Comparison of ENCODE assay signal across 8 cellular contexts in genomic region chrX:53441531-53442321, GRCh38. TPM values are rescaled to one million over a fixed set of nuclear protein-coding genes. Genes with fewer than 3 reads are reported as not detected.
DNase-seq lines count a peak whose midpoint lies in the region; ATAC-seq and TF ChIP-seq lines count a peak whose summit lies in the region.

No MANE protein-coding gene starts in this region.

- H3K4me1 ChIP-seq in DOHH2 (ENCODE audit: control insufficient read depth, low read length) (peaks cover 10% of the 10 kb centered on the region), HCT116 (ENCODE audit: control insufficient read depth in 1 of 2, insufficient read depth in 2 of 2, low read length in 2 of 2) (peaks cover 7 to 20% of the 10 kb centered on the region in 2 experiments; a peak in 3 of 4 replicates), adrenal gland (replicated peaks in 1 of 2) (peaks cover 5 to 17% of the 10 kb centered on the region in 2 donors), left ventricle myocardium inferior (peaks cover 13% of the 10 kb centered on the region), prostate gland (replicated peaks) (no peaks in the 10 kb centered on the region), urinary bladder (ENCODE audit: insufficient read depth) (no peaks in the 10 kb centered on the region)

- TF ChIP-seq POLR2A in HCT116 (IDR thresholded peaks at IDR 0.05; ENCODE audit: borderline replicate concordance, extremely low read depth, insufficient read depth, insufficient read length) (peak; percentile 39), adrenal gland (IDR thresholded peaks at IDR 0.05) (peak; percentile 32 to 66), prostate gland (IDR thresholded peaks at IDR 0.05) (no peak)

- H3K27me3 ChIP-seq in DOHH2 (ENCODE audit: control insufficient read depth, low read length) (no peaks in the 10 kb centered on the region), HCT116 (ENCODE audit: insufficient read depth, low read length) (no peaks in the 10 kb centered on the region), SU-DHL-6 (ENCODE audit: low read length) (no peaks in the 10 kb centered on the region), adrenal gland (no peaks in the 10 kb centered on the region), left ventricle myocardium inferior (ENCODE audit: low read depth) (no peaks in the 10 kb centered on the region), prostate gland (replicated peaks; ENCODE audit: insufficient read depth) (no peaks in the 10 kb centered on the region)

- intact Hi-C loops in HCT116 (cut with micrococcal nuclease) (no loop called here), adrenal gland (cut with DNase I) (loop anchor here in 1 of 2 donors (10.0 kb wide), 1 partner anchor 117 kb away; no protein-coding TSS in a partner anchor), left ventricle myocardium inferior (cut with micrococcal nuclease) (no loop called here), prostate gland (cut with DNase I) (no loop called here)

- H3K9ac ChIP-seq in HCT116 (ENCODE audit: low read length) (peak overlapping the region; percentile 62), SU-DHL-6 (ENCODE audit: low read length) (peak overlapping the region; percentile 59)

- POLR2A ChIA-PET in HCT116 (lab: Charles Lee), result no interaction called here

- no peak for TF ChIP-seq RAD21 in HCT116 (IDR thresholded peaks at IDR 0.05; ENCODE audit: low read depth)

- H3K9me2 ChIP-seq in DOHH2 (replicated peaks; ENCODE audit: control insufficient read depth, low read length), result no peaks in the 10 kb centered on the region
- no peaks in the 10 kb centered on the region for H3K9me2 ChIP-seq in HCT116 (ENCODE audit: insufficient read depth)
- H3K9me2 ChIP-seq in SU-DHL-6 (replicated peaks; ENCODE audit: insufficient read depth, low read length), result no peaks in the 10 kb centered on the region

- H2AFZ ChIP-seq in HCT116 (ENCODE audit: low read depth, low read length, poor library complexity, severe bottlenecking) (no peak overlapping the region), SU-DHL-6 (ENCODE audit: low read depth, low read length, severe bottlenecking) (peak overlapping the region; percentile 78)

- ATAC-seq in HCT116, result peak; percentile 88

- TF ChIP-seq CTCF in DOHH2 (IDR thresholded peaks at IDR 0.05; ENCODE audit: low read depth, low read length, poor library complexity, severe bottlenecking) (no peak), HCT116 (IDR thresholded peaks at IDR 0.05 in 2 of 3, conservative IDR thresholded peaks at IDR 0.05 in 1 of 3; ENCODE audit: borderline replicate concordance in 1 of 3, insufficient read depth in 1 of 3, low read depth in 2 of 3, low read length in 2 of 3) (no peak), SU-DHL-6 (IDR thresholded peaks at IDR 0.05; ENCODE audit: insufficient read depth, low read length, poor library complexity, severe bottlenecking) (no peak), adrenal gland (IDR thresholded peaks at IDR 0.05) (no peak), left ventricle myocardium inferior (IDR thresholded peaks at IDR 0.05; ENCODE audit: borderline replicate concordance) (no peak), prostate gland (IDR thresholded peaks at IDR 0.05) (no peak)

- DNase-seq in HCT116 (ENCODE audit: low read depth, low spot score) (peak; percentile 71), NCI-H1092 (lab: John Stamatoyannopoulos, UW) (peak; percentile 92), adrenal gland (peak; percentile 83 to 91 (median 88)), left ventricle myocardium inferior (peak; percentile 83), prostate gland (ENCODE audit: low spot score) (peak; percentile 51)

- H3K27ac ChIP-seq in DOHH2 (ENCODE audit: low read depth, low read length) (no peak overlapping the region), HCT116 (ENCODE audit: low read depth, low read length) (peak overlapping the region; percentile 75), SU-DHL-6 (ENCODE audit: low read depth, low read length) (peak overlapping the region; percentile 15; the same call in 1 of the 2 replicates), adrenal gland (peak overlapping the region; percentile 72 to 91 (median 80)), left ventricle myocardium inferior (replicated peaks) (peak overlapping the region; percentile 52), prostate gland (peak overlapping the region in 1 of 2 donors; percentile 36), urinary bladder (ENCODE audit: low read depth) (no peak overlapping the region)

- BruUV-seq in HCT116 (replicated peaks; lab: Mats Ljungman, UMichigan), result TSS peak; percentile 82

- H3F3A ChIP-seq in DOHH2 (ENCODE audit: control insufficient read depth, insufficient read depth), result no peaks in the 10 kb centered on the region
- H3F3A ChIP-seq in SU-DHL-6 (ENCODE audit: insufficient read depth), result no peaks in the 10 kb centered on the region

- H4K20me1 ChIP-seq in DOHH2 (ENCODE audit: control insufficient read depth, insufficient read depth, low read depth, low read length), result no peaks in the 10 kb centered on the region
- H4K20me1 ChIP-seq in HCT116 (ENCODE audit: insufficient read depth), result no peaks in the 10 kb centered on the region
- H4K20me1 ChIP-seq in SU-DHL-6 (ENCODE audit: low read depth, low read length), result no peaks in the 10 kb centered on the region

- H3K79me2 ChIP-seq in DOHH2 (ENCODE audit: control insufficient read depth, low read length), result no peaks in the 10 kb centered on the region
- no peaks in the 10 kb centered on the region for H3K79me2 ChIP-seq in HCT116 (ENCODE audit: insufficient read depth, low read length)
- no peaks in the 10 kb centered on the region for H3K79me2 ChIP-seq in SU-DHL-6 (ENCODE audit: insufficient read depth, low read length)

- H3K4me3 ChIP-seq in DOHH2 (ENCODE audit: low read length) (peak overlapping the region; percentile 81), HCT116 (replicated peaks in 1 of 2; ENCODE audit: low read depth in 1 of 2, low read length in 2 of 2) (peak overlapping the region; percentile 51 to 62), SU-DHL-6 (ENCODE audit: insufficient read depth, low read length, poor library complexity, severe bottlenecking) (peak overlapping the region; percentile 60), adrenal gland (peak overlapping the region in 2 of 4 donors; percentile 27 to 43), left ventricle myocardium inferior (peak overlapping the region; percentile 63), prostate gland (peak overlapping the region; percentile 4 to 19), urinary bladder (ENCODE audit: low read depth, low read length) (peak overlapping the region; percentile 26)

- RAD21 ChIA-PET in HCT116 (lab: Charles Lee; ENCODE audit: low non-redundant PET in 1 of 2, low total read pairs in 2 of 2, uncharacterized antibody in 2 of 2, unreplicated experiment in 2 of 2), result no interaction called here

- no peaks in the 10 kb centered on the region for H3K36me3 ChIP-seq in DOHH2 (ENCODE audit: control insufficient read depth, low read length)
- no peaks in the 10 kb centered on the region for H3K36me3 ChIP-seq in HCT116 (ENCODE audit: control insufficient read depth in 1 of 2, insufficient read depth in 2 of 2, low read length in 2 of 2)
- no peaks in the 10 kb centered on the region for H3K36me3 ChIP-seq in SU-DHL-6 (ENCODE audit: low read length)
- H3K36me3 ChIP-seq in adrenal gland (replicated peaks in 1 of 2), result no peaks in the 10 kb centered on the region
- H3K36me3 ChIP-seq in left ventricle myocardium inferior, result no peaks in the 10 kb centered on the region
- H3K36me3 ChIP-seq in prostate gland, result no peaks in the 10 kb centered on the region
- H3K36me3 ChIP-seq in urinary bladder (ENCODE audit: insufficient read depth), result no peaks in the 10 kb centered on the region

- H3K4me2 ChIP-seq in DOHH2 (ENCODE audit: low read length) (peak overlapping the region; percentile 76), HCT116 (ENCODE audit: low read length) (peak overlapping the region; percentile 82), SU-DHL-6 (ENCODE audit: low read depth, low read length, poor library complexity, severe bottlenecking) (peak overlapping the region; percentile 75)

- 0 to 30% (median 6%) methylated on average over 5 to 44 of the region's 44 CpGs for WGBS in adrenal gland, 4 donors
- WGBS in prostate gland, result 12% methylated on average over 22 of the region's 44 CpGs
- 7% methylated on average over 44 of the region's 44 CpGs for WGBS in urinary bladder

- CTCF ChIA-PET in HCT116 (lab: Charles Lee), result interaction anchor here (1.1 kb wide), 1 partner anchor 159 kb away, joined by 3 read pairs; no protein-coding TSS in a partner anchor

- H3K9me3 ChIP-seq in DOHH2 (ENCODE audit: control insufficient read depth, insufficient read depth, low read length), result no peaks in the 10 kb centered on the region
- H3K9me3 ChIP-seq in HCT116 (ENCODE audit: control insufficient read depth in 1 of 2, insufficient read depth in 1 of 2, low read depth in 1 of 2, low read length in 2 of 2), result no peaks in the 10 kb centered on the region
- H3K9me3 ChIP-seq in SU-DHL-6 (ENCODE audit: insufficient read depth, low read length), result no peaks in the 10 kb centered on the region
- no peaks in the 10 kb centered on the region for H3K9me3 ChIP-seq in adrenal gland (replicated peaks in 1 of 3)
- no peaks in the 10 kb centered on the region for H3K9me3 ChIP-seq in left ventricle myocardium inferior (replicated peaks)
- no peaks in the 10 kb centered on the region for H3K9me3 ChIP-seq in prostate gland

TF ChIP-seq in HCT116, 20 proteins besides CTCF, POLR2A, EP300 and RAD21:
- TF ChIP-seq TCF7L2 (IDR thresholded peaks at IDR 0.05; ENCODE audit: borderline replicate concordance, extremely low read depth, insufficient read depth, insufficient read length) (no peak), POLR2AphosphoS5 (IDR thresholded peaks at IDR 0.05; ENCODE audit: low read depth, low read length) (peak; percentile 71)

RNA-seq across cellular contexts. Expression of gene HSD17B10, which starts 7.6 kb away (rescaled TPM):
- total RNA-seq in HCT116 (2021; ENCODE audit: unreplicated experiment) (94.4 TPM), adrenal gland (100 to 1,000 TPM; 102 to 172 (median 138) TPM), left ventricle myocardium inferior (109 TPM), prostate gland (10 to 100 TPM; 70.6 to 83.4 TPM), urinary bladder (28.7 TPM)
- polyA plus RNA-seq in HCT116 (2012), result 112 and 116 TPM in 2 replicates
- polyA plus RNA-seq in adrenal gland (100 to 1,000 TPM in 2 of 3 donors, 10 to 100 TPM in 1; 64.5 to 177 (median 139) TPM), urinary bladder (90.4 TPM)

RNA-seq across cellular contexts. Expression of gene RIBC1, which starts 19.1 kb away (rescaled TPM):
- total RNA-seq in HCT116 (2021; ENCODE audit: unreplicated experiment), result 0.61 TPM
- 0.54 and 0.91 TPM in 2 replicates for polyA plus RNA-seq in HCT116 (2012)
- 1 to 10 TPM in 7 of 8 donors, under 1 TPM in 1; 0.18 to 6.6 (median 3.6) TPM for total RNA-seq in adrenal gland
- polyA plus RNA-seq in adrenal gland, result 1 to 10 TPM; 1.9 to 8.6 (median 7.6) TPM
- total RNA-seq in left ventricle myocardium inferior, result 0.49 TPM
- 1 to 10 TPM; 3.0 to 5.4 TPM for total RNA-seq in prostate gland
- total RNA-seq in urinary bladder, result 0.32 TPM
- 1.3 TPM for polyA plus RNA-seq in urinary bladder

RNA-seq across cellular contexts. Expression of gene SMC1A, which starts 19.3 kb away (rescaled TPM):
- total RNA-seq in HCT116 (2021; ENCODE audit: unreplicated experiment) (88.3 TPM), adrenal gland (10 to 100 TPM; 21.4 to 51.6 (median 44.9) TPM), left ventricle myocardium inferior (35.9 TPM), prostate gland (10 to 100 TPM; 31.1 to 35.4 TPM), urinary bladder (15.2 TPM)
- polyA plus RNA-seq in HCT116 (2012), result 37.2 and 48.0 TPM in 2 replicates
- polyA plus RNA-seq in adrenal gland (10 to 100 TPM in 2 of 3 donors, 1 to 10 TPM in 1; 7.6 to 41.5 (median 20.4) TPM), urinary bladder (26.1 TPM)

Comparison
In these comparisons a context has a peak if more than half of its experiments do, and no peak if none do; other contexts are left out.
1. H3K27ac ChIP-seq: peak in HCT116 (single experiment), SU-DHL-6 (single experiment), adrenal gland (5 of 5) and left ventricle myocardium inferior (single experiment); none in DOHH2 (single experiment) and urinary bladder (single experiment).
2. Peak in every context shown above with its lines, with median percentiles within 50 percentile points of each other: H3K4me2 ChIP-seq and DNase-seq.